20 cellular contexts compared by ENCODE assay signal in genomic region chr10:133206311-133207040, GRCh38. TPM values are rescaled to one million over a fixed set of nuclear protein-coding genes. Genes with fewer than 3 reads are reported as not detected.
DNase-seq lines count a peak whose midpoint lies in the region; TF ChIP-seq lines count a peak whose summit lies in the region.
"Had no signal": no experiment of that assay in that cellular context is flagged by ENCODE, and none has a peak within 500 bp of the region (broad histone marks: within the 10 kb centered on the region; RNA-seq: fewer than 3 reads in every experiment).

No MANE protein-coding gene starts in this region.

- no peak overlapping the region for H2AFZ ChIP-seq in neuronal stem cell (ENCODE audit: low read length)

- H3K4me3 ChIP-seq in BLaER1 = no peak overlapping the region
- H3K4me3 ChIP-seq in BLaER1 treated with 17β-estradiol and CSF1 and Interleukin-3, amounts not matched to agents 10 nM and 100 nM = no peak overlapping the region
- no peak overlapping the region for H3K4me3 ChIP-seq in neuronal stem cell (ENCODE audit: low read length in 2 of 2)
- H3K4me3 ChIP-seq: GM12878 had no signal

- H3K4ac ChIP-seq in neuronal stem cell (ENCODE audit: low read length) = no peak overlapping the region

- WGBS in neuronal stem cell (ENCODE audit: extremely low coverage in 2 of 2, insufficient read length in 2 of 2, insufficient replicate concordance in 1 of 2), 2 donors = no CpG with 5 or more reads among the region's 17 CpGs

- H3K4me3 Mint-ChIP-seq in chondrocyte (ENCODE audit: unreplicated experiment) = no peak overlapping the region
- H3K4me3 Mint-ChIP-seq: CD14-positive monocyte; CD4-positive, alpha-beta T cell had no signal

- H3K9ac ChIP-seq in BLaER1 (no peak overlapping the region), neuronal stem cell (ENCODE audit: low read depth, low read length, poor library complexity) (no peak overlapping the region)
- no peak overlapping the region for H3K9ac ChIP-seq in BLaER1 treated with 17β-estradiol and CSF1 and Interleukin-3, amounts not matched to agents 10 nM and 100 nM

- peaks cover 5% of the 10 kb centered on the region; the same call in 1 of the 2 replicates for H4K20me1 ChIP-seq in BLaER1
- peaks cover 0 to 32% (median 0%) of the 10 kb centered on the region in 11 experiments; a peak in 5 of 22 replicates for H4K20me1 ChIP-seq in BLaER1 treated with 17β-estradiol and CSF1 and Interleukin-3, amounts not matched to agents 10 nM and 100 nM

- no peaks in the 10 kb centered on the region for H3K4me1 Mint-ChIP-seq in chondrocyte (ENCODE audit: low read depth)
- H3K4me1 Mint-ChIP-seq: CD14-positive monocyte had no signal

- H4K8ac ChIP-seq in neuronal stem cell (ENCODE audit: low read depth, low read length) = no peak overlapping the region

- no peaks in the 10 kb centered on the region for H3K9me3 Mint-ChIP-seq in chondrocyte (ENCODE audit: low read depth)
- H3K9me3 Mint-ChIP-seq: CD14-positive monocyte; CD4-positive, alpha-beta T cell; CD8-positive, alpha-beta memory T cell had no signal

- no peak overlapping the region for H3K23ac ChIP-seq in neuronal stem cell (ENCODE audit: low read depth, low read length, poor library complexity)

- no peak overlapping the region for H2BK120ac ChIP-seq in neuronal stem cell (ENCODE audit: low read depth, low read length)

- DNase-seq in chondrocyte (ENCODE audit: low spot score) = peak; percentile 60
- no peak for DNase-seq in neuronal stem cell (ENCODE audit: low spot score)
- no peak for DNase-seq in activated CD4-positive, alpha-beta T cell treated with anti-CD3 and anti-CD28 coated beads for 48 hours
- no peak for DNase-seq in HK-2 (ENCODE audit: unreplicated experiment)
- DNase-seq: CD4-positive, alpha-beta T cell; CD8-positive, alpha-beta memory T cell; DMS 273 treated with DMSO at 0.1 percent for 48 hours; DMS79; EL; GDM1; GOT3; H7; HCEC 1CT had no signal

- no peak overlapping the region for H4K91ac ChIP-seq in neuronal stem cell (ENCODE audit: low read depth, low read length, poor library complexity)

- no peak for TF ChIP-seq CTCF in chondrocyte (IDR thresholded peaks at IDR 0.05)

- H2BK15ac ChIP-seq in neuronal stem cell (ENCODE audit: low read length) = no peak overlapping the region

- peaks cover 1% of the 10 kb centered on the region for H3K79me1 ChIP-seq in neuronal stem cell (ENCODE audit: low read depth, low read length)

- H3K36me3 Mint-ChIP-seq in chondrocyte (ENCODE audit: low read depth) = no peaks in the 10 kb centered on the region
- H3K36me3 Mint-ChIP-seq: CD14-positive monocyte; CD8-positive, alpha-beta memory T cell had no signal

- H2AK5ac ChIP-seq in neuronal stem cell (ENCODE audit: low read depth, low read length) = peak overlapping the region; percentile 21

- H3K14ac ChIP-seq in neuronal stem cell (ENCODE audit: low read length) = peak overlapping the region; percentile 38

- H3K4me1 ChIP-seq in BLaER1 (peaks cover 34% of the 10 kb centered on the region), neuronal stem cell (ENCODE audit: control insufficient read depth in 2 of 2, insufficient read depth in 1 of 2, low read depth in 1 of 2, low read length in 2 of 2) (peaks cover 0 to 4% of the 10 kb centered on the region in 2 donors)
- H3K4me1 ChIP-seq in BLaER1 treated with 17β-estradiol and CSF1 and Interleukin-3, amounts not matched to agents 10 nM and 100 nM = peaks cover 0 to 40% (median 19%) of the 10 kb centered on the region in 10 experiments; a peak in 16 of 20 replicates

- no peak overlapping the region for H2BK5ac ChIP-seq in neuronal stem cell (ENCODE audit: low read length)

- H3K27me3 ChIP-seq in BLaER1 (0 out of 2 replicates have a peak, but pooled peaks cover 2% of the 10 kb centered on the region), neuronal stem cell (ENCODE audit: control insufficient read depth in 3 of 3, insufficient read depth in 3 of 3, low read depth in 1 of 3, low read length in 3 of 3) (no peaks in the 10 kb centered on the region)
- H3K27me3 ChIP-seq in BLaER1 treated with 17β-estradiol and CSF1 and Interleukin-3, amounts not matched to agents 10 nM and 100 nM = 0 out of 22 replicates have a peak, but pooled peaks cover 0 to 4% (median 0%) of the 10 kb centered on the region in 11 experiments

- peaks cover 11% of the 10 kb centered on the region for H3K27me3 Mint-ChIP-seq in chondrocyte (ENCODE audit: low read depth)
- H3K27me3 Mint-ChIP-seq: CD4-positive, alpha-beta T cell; CD8-positive, alpha-beta memory T cell had no signal

- peaks cover 4% of the 10 kb centered on the region; the same call in 1 of the 2 replicates for H3K36me3 ChIP-seq in BLaER1
- H3K36me3 ChIP-seq in BLaER1 treated with 17β-estradiol and CSF1 and Interleukin-3, amounts not matched to agents 10 nM and 100 nM = no peaks in the 10 kb centered on the region
- peaks cover 0 to 2% of the 10 kb centered on the region in 2 donors for H3K36me3 ChIP-seq in neuronal stem cell (replicated peaks in 1 of 2; ENCODE audit: control insufficient read depth in 2 of 2, insufficient read depth in 2 of 2, low read length in 2 of 2)

- H3K9me3 ChIP-seq in BLaER1 (no peaks in the 10 kb centered on the region), neuronal stem cell (replicated peaks in 1 of 2; ENCODE audit: control insufficient read depth in 2 of 2, insufficient read depth in 1 of 2, low read depth in 1 of 2, low read length in 2 of 2) (peaks cover 0 to 5% of the 10 kb centered on the region in 2 donors)
- no peaks in the 10 kb centered on the region for H3K9me3 ChIP-seq in BLaER1 treated with 17β-estradiol and CSF1 and Interleukin-3, amounts not matched to agents 10 nM and 100 nM (replicated peaks in 1 of 11)

- H3K27ac ChIP-seq in BLaER1 = no peak overlapping the region
- H3K27ac ChIP-seq in BLaER1 treated with 17β-estradiol and CSF1 and Interleukin-3, amounts not matched to agents 10 nM and 100 nM = no peak overlapping the region
- H3K27ac ChIP-seq in neuronal stem cell (replicated peaks; ENCODE audit: low read length) = no peak overlapping the region

- H3K18ac ChIP-seq in neuronal stem cell (ENCODE audit: low read length) = peak overlapping the region; percentile 76

- peak overlapping the region; percentile 73 for H3K4me2 ChIP-seq in BLaER1
- H3K4me2 ChIP-seq in BLaER1 treated with 17β-estradiol and CSF1 and Interleukin-3, amounts not matched to agents 10 nM and 100 nM = peak overlapping the region in 8 of 11 experiments; percentile 51 to 81 (median 72); a peak in 14 of 22 replicates
- H3K4me2 ChIP-seq in neuronal stem cell (ENCODE audit: insufficient read depth, low read length, poor library complexity, severe bottlenecking) = no peak overlapping the region

- H3K27ac Mint-ChIP-seq in chondrocyte (ENCODE audit: unreplicated experiment) = no peak overlapping the region
- H3K27ac Mint-ChIP-seq: CD4-positive, alpha-beta T cell; CD8-positive, alpha-beta memory T cell had no signal

- H2BK12ac ChIP-seq in neuronal stem cell (ENCODE audit: low read length) = no peak overlapping the region

RNA-seq across cellular contexts. Expression of gene UTF1, which starts 23.5 kb away (rescaled TPM):
- total RNA-seq in chondrocyte = not detected in 3 replicates
- polyA plus RNA-seq in neuronal stem cell (2013, experiment 1 of 2) = 0.35 TPM
- polyA plus RNA-seq in neuronal stem cell (2013, experiment 2 of 2) = 0.33 TPM
- total RNA-seq: A172; A673; CD4-positive, alpha-beta T cell; CD8-positive, alpha-beta memory T cell; GM12878 had no signal
- polyA plus RNA-seq: BJ; CD8-positive, alpha-beta memory T cell; GM12878 had no signal

RNA-seq across cellular contexts. Expression of gene VENTX, which starts 31.2 kb away (rescaled TPM):
- not detected in 3 replicates for total RNA-seq in chondrocyte
- polyA plus RNA-seq in neuronal stem cell (2013, experiment 1 of 2) = 0.42 TPM
- 0.35 TPM for polyA plus RNA-seq in neuronal stem cell (2013, experiment 2 of 2)
- total RNA-seq: A172; A673; CD8-positive, alpha-beta memory T cell; GM12878 had no signal
- polyA plus RNA-seq: BJ; CD8-positive, alpha-beta memory T cell had no signal

RNA-seq across cellular contexts. Expression of gene KNDC1, which starts 46.5 kb away (rescaled TPM):
- 0.24 to 0.72 TPM (median 0.55 TPM) in 3 replicates for total RNA-seq in chondrocyte
- 6.4 TPM for polyA plus RNA-seq in neuronal stem cell (2013, experiment 1 of 2)
- 6.1 TPM for polyA plus RNA-seq in neuronal stem cell (2013, experiment 2 of 2)
- total RNA-seq: A673; CD4-positive, alpha-beta T cell; CD8-positive, alpha-beta memory T cell had no signal
